15 cellular contexts compared by ENCODE assay signal in genomic region chr17:55582910-55583309, GRCh38.
A peak's percentile ranks its signal among the peaks of the same experiment; 100 is the strongest.
DNase-seq lines count a peak whose midpoint lies in the region; ATAC-seq, FAIRE-seq and TF ChIP-seq lines count a peak whose summit lies in the region.
"Had no signal": no experiment of that assay in that cellular context is flagged by ENCODE, and none has a peak within 500 bp of the region (broad histone marks: within the 10 kb centered on the region; RNA-seq: fewer than 3 reads in every experiment).

No MANE protein-coding gene starts in this region.

- POLR2A ChIA-PET in IMR-90 (lab: Charles Lee; ENCODE audit: unreplicated experiment), result no interaction called here

- H3K27ac Mint-ChIP-seq in astrocyte (ENCODE audit: unreplicated experiment), result no peak overlapping the region
- H3K27ac Mint-ChIP-seq: CD4-positive, CD25-positive, alpha-beta regulatory T cell; GM23338 had no signal

- 0 out of 2 replicates have a peak, but pooled peaks cover 2% of the 10 kb centered on the region for H3K9me1 ChIP-seq in IMR-90 (ENCODE audit: insufficient read depth, low read length)

- in situ Hi-C loops in IMR-90 (cut with MboI; ENCODE audit: low sequenced_read_pairs), result no loop called here

- H3K79me2 ChIP-seq in astrocyte (ENCODE audit: insufficient read depth, low read length), result no peaks in the 10 kb centered on the region

- TF ChIP-seq CTCF in IMR-90 (conservative IDR thresholded peaks at IDR 0.05; ENCODE audit: low read depth, low read length) (no peak), astrocyte (IDR thresholded peaks at IDR 0.05; ENCODE audit: insufficient read depth, low read depth, low read length) (no peak)

- DNase-seq in IMR-90 (peak; percentile 49), SK-N-MC (ENCODE audit: low read depth, low spot score) (no peak), astrocyte (ENCODE audit: low read depth) (peak; percentile 29), A172 (ENCODE audit: low spot score) (no peak), HuH-7.5 (ENCODE audit: low spot score) (no peak)
- DNase-seq in activated effector memory CD4-positive, alpha-beta T cell treated with Interleukin-2 at 50 U/mL for 16 hours, result no peak
- no peak for DNase-seq in activated CD4-positive, CD25-positive, alpha-beta regulatory T cell (lab: John Stamatoyannopoulos, UW)
- DNase-seq: ACHN; CD4-positive, CD25-positive, alpha-beta regulatory T cell; DMS 273 treated with DMSO at 0.1 percent for 48 hours; H7 had no signal

- TF ChIP-seq RAD21 in IMR-90 (IDR thresholded peaks at IDR 0.05; ENCODE audit: low read length), result no peak

- H2BK120ac ChIP-seq in IMR-90 (ENCODE audit: low read depth, low read length), result peak overlapping the region; percentile 45; the same call in 1 of the 2 replicates

- no peaks in the 10 kb centered on the region for H3K9me3 Mint-ChIP-seq in astrocyte (ENCODE audit: unreplicated experiment)
- H3K9me3 Mint-ChIP-seq: CD4-positive, CD25-positive, alpha-beta regulatory T cell; GM23338 had no signal

- H3K18ac ChIP-seq in IMR-90 (ENCODE audit: low read depth, low read length), result peak overlapping the region; percentile 75; the same call in 1 of the 2 replicates

- H3K4me1 ChIP-seq in IMR-90 (ENCODE audit: control insufficient read depth, insufficient read depth, low read length), result peaks cover 17% of the 10 kb centered on the region
- H3K4me1 ChIP-seq in astrocyte (ENCODE audit: insufficient read depth, low read length), result no peaks in the 10 kb centered on the region

- no peak overlapping the region for H4K5ac ChIP-seq in IMR-90 (ENCODE audit: low read depth, low read length)

- H3K9ac ChIP-seq in IMR-90 (ENCODE audit: low read depth, low read length) (no peak overlapping the region), SK-N-MC (ENCODE audit: insufficient read length) (no peak overlapping the region), astrocyte (ENCODE audit: low read length) (no peak overlapping the region)
- H3K9ac ChIP-seq: BLaER1 treated with 17β-estradiol and CSF1 and Interleukin-3, amounts not matched to agents 10 nM and 100 nM had no signal

- H3K79me1 ChIP-seq in IMR-90 (ENCODE audit: low read depth in 1 of 2, low read length in 2 of 2), result no peaks in the 10 kb centered on the region

- CTCF ChIA-PET in IMR-90 (lab: Yijun Ruan, JAX), result interaction anchor here (0.7 kb wide), 1 partner anchor 637 kb away, joined by 3 read pairs; no protein-coding TSS in a partner anchor

- H4K20me1 ChIP-seq in IMR-90 (ENCODE audit: insufficient read depth, low read length), result no peaks in the 10 kb centered on the region
- no peaks in the 10 kb centered on the region for H4K20me1 ChIP-seq in astrocyte (ENCODE audit: insufficient read depth, low read length)
- H4K20me1 ChIP-seq: BLaER1 treated with 17β-estradiol and CSF1 and Interleukin-3, amounts not matched to agents 10 nM and 100 nM had no signal

- no TSS peak for BruUV-seq in IMR-90 (replicated peaks; lab: Mats Ljungman, UMichigan)

- no peak overlapping the region for H3K4me3 ChIP-seq in IMR-90 (ENCODE audit: insufficient read depth, low read depth, low read length)
- no peak overlapping the region for H3K4me3 ChIP-seq in SK-N-MC
- no peak overlapping the region for H3K4me3 ChIP-seq in astrocyte (ENCODE audit: insufficient read depth, low read depth, low read length)
- H3K4me3 ChIP-seq: BLaER1 treated with 17β-estradiol and CSF1 and Interleukin-3, amounts not matched to agents 10 nM and 100 nM; GM12878; GM23338 had no signal

- H2BK20ac ChIP-seq in IMR-90 (ENCODE audit: low read depth, low read length), result peak overlapping the region; percentile 41; the same call in 1 of the 2 replicates

- intact Hi-C loops in IMR-90 (cut with micrococcal nuclease), result no loop called here

- H3K27ac ChIP-seq in IMR-90 (ENCODE audit: insufficient read depth, low read length), result peak overlapping the region; percentile 32; the same call in 1 of the 2 replicates
- H3K27ac ChIP-seq in SK-N-MC, result peak overlapping the region; percentile 92
- no peak overlapping the region for H3K27ac ChIP-seq in astrocyte (ENCODE audit: low read depth, low read length)

- H2BK5ac ChIP-seq in IMR-90 (ENCODE audit: low read depth, low read length, poor library complexity, severe bottlenecking), result peak overlapping the region; percentile 53

- no peak overlapping the region for H4K8ac ChIP-seq in IMR-90 (ENCODE audit: low read depth in 2 of 2, low read length in 2 of 2)

- H2AK9ac ChIP-seq in IMR-90 (replicated peaks; ENCODE audit: low read depth, low read length, poor library complexity), result no peak overlapping the region

- H3K23ac ChIP-seq in IMR-90 (ENCODE audit: low read depth, low read length), result no peak overlapping the region

- H3K56ac ChIP-seq in IMR-90 (ENCODE audit: extremely low read depth, insufficient read depth, low read length), result no peak overlapping the region

- peak; percentile 81 for ATAC-seq in IMR-90 (ENCODE audit: low read depth)
- ATAC-seq: GM12878, GM23338 had no signal

- H3K36me3 Mint-ChIP-seq in astrocyte (ENCODE audit: low read depth, unreplicated experiment), result no peaks in the 10 kb centered on the region
- H3K36me3 Mint-ChIP-seq: CD4-positive, CD25-positive, alpha-beta regulatory T cell had no signal

- H3K36me3 ChIP-seq in IMR-90 (ENCODE audit: control insufficient read depth, insufficient read depth, low read length), result no peaks in the 10 kb centered on the region
- H3K36me3 ChIP-seq in SK-N-MC (ENCODE audit: insufficient read depth, low read length), result no peaks in the 10 kb centered on the region
- H3K36me3 ChIP-seq in astrocyte (ENCODE audit: insufficient read depth, low read length), result no peaks in the 10 kb centered on the region
- H3K36me3 ChIP-seq: BLaER1 treated with 17β-estradiol and CSF1 and Interleukin-3, amounts not matched to agents 10 nM and 100 nM had no signal

- H3K4me3 Mint-ChIP-seq in astrocyte (ENCODE audit: unreplicated experiment), result no peak overlapping the region
- H3K4me3 Mint-ChIP-seq: CD4-positive, CD25-positive, alpha-beta regulatory T cell; GM23338 had no signal

- no peaks in the 10 kb centered on the region for H3K27me3 Mint-ChIP-seq in astrocyte (ENCODE audit: low read depth, unreplicated experiment)
- H3K27me3 Mint-ChIP-seq: CD4-positive, CD25-positive, alpha-beta regulatory T cell had no signal

- 0 out of 2 replicates have a peak overlapping the region, but pooled peaks have one; percentile 16 for H3K4me2 ChIP-seq in IMR-90 (ENCODE audit: low read depth, low read length)
- H3K4me2 ChIP-seq in astrocyte (ENCODE audit: low read length), result no peak overlapping the region
- H3K4me2 ChIP-seq: GM23338 had no signal

- H3K9me3 ChIP-seq in IMR-90 (ENCODE audit: control insufficient read depth, insufficient read depth, low read length) (no peaks in the 10 kb centered on the region), SK-N-MC (ENCODE audit: low read depth, low read length) (no peaks in the 10 kb centered on the region), astrocyte (ENCODE audit: insufficient read depth, low read depth, low read length) (no peaks in the 10 kb centered on the region)

- no peak for TF ChIP-seq POLR2A in IMR-90 (IDR thresholded peaks at IDR 0.05; ENCODE audit: low read depth, low read length)

- dilution Hi-C loops in IMR-90 (cut with HindIII; ENCODE audit: low sequenced_read_pairs, unreplicated experiment), result no loop called here

- H4K91ac ChIP-seq in IMR-90 (ENCODE audit: insufficient read depth, low read depth, low read length), result 0 out of 2 replicates have a peak overlapping the region, but pooled peaks have one; percentile 11

- peak; percentile 68 for FAIRE-seq in astrocyte (lab: Jason Lieb, UNC)
- FAIRE-seq: GM12878, GM18507 had no signal

- no peak overlapping the region for H2BK15ac ChIP-seq in IMR-90 (ENCODE audit: low read depth, low read length)

- H2AK5ac ChIP-seq in IMR-90 (ENCODE audit: low read depth, low read length), result no peak overlapping the region

- WGBS in IMR-90 (ENCODE audit: extremely low coverage in 2 of 2, insufficient read length in 1 of 2), 2 experiments, result no CpG with 5 or more reads among the region's 4 CpGs

- no peak overlapping the region for H3K4ac ChIP-seq in IMR-90 (ENCODE audit: low read depth, low read length)

- H2AFZ ChIP-seq in IMR-90 (replicated peaks; ENCODE audit: low read length, poor library complexity) (no peak overlapping the region), astrocyte (ENCODE audit: low read depth, low read length) (no peak overlapping the region)
- H2AFZ ChIP-seq: GM23338 had no signal

- H3K27me3 ChIP-seq in IMR-90 (ENCODE audit: control insufficient read depth, insufficient read depth, low read length) (no peaks in the 10 kb centered on the region), astrocyte (ENCODE audit: insufficient read depth, low read length) (no peaks in the 10 kb centered on the region)
- H3K27me3 ChIP-seq: BLaER1 treated with 17β-estradiol and CSF1 and Interleukin-3, amounts not matched to agents 10 nM and 100 nM had no signal

- peaks cover 6% of the 10 kb centered on the region for H3K4me1 Mint-ChIP-seq in astrocyte (ENCODE audit: low read depth, unreplicated experiment)
- H3K4me1 Mint-ChIP-seq: GM23338 had no signal

- no peak overlapping the region for H3K14ac ChIP-seq in IMR-90 (replicated peaks; ENCODE audit: low read depth, low read length)

TF ChIP-seq in IMR-90, 13 proteins besides CTCF, POLR2A, EP300 and RAD21:
- TF ChIP-seq FOS (IDR thresholded peaks at IDR 0.05; ENCODE audit: low read depth, low read length) (0 out of 2 replicates have a peak, but pooled peaks have one; percentile 6), USF2 (IDR thresholded peaks at IDR 0.05; ENCODE audit: low read depth, low read length) (no peak)
TF ChIP-seq in IMR-90: peak in this region for 1.

Comparison
In these comparisons a context has a peak if more than half of its experiments do, and no peak if none do; other contexts are left out.
1. DNase-seq: peak in IMR-90 (single experiment) and astrocyte (single experiment); none in SK-N-MC (single experiment), A172 (single experiment), HuH-7.5 (single experiment), activated effector memory CD4-positive, alpha-beta T cell treated with Interleukin-2 at 50 U/mL for 16 hours (single experiment) and activated CD4-positive, CD25-positive, alpha-beta regulatory T cell (0 of 4).